1 cellular context compared by ENCODE assay signal in genomic region chr1:2212542-2213491, GRCh38.
A peak's percentile ranks its signal among the peaks of the same experiment; 100 is the strongest.
TF ChIP-seq lines count a peak whose summit lies in the region.

No MANE protein-coding gene starts in this region.

TF ChIP-seq in K562, 482 proteins besides CTCF, POLR2A, EP300 and RAD21 (continued from another document and continues in another):
- TF ChIP-seq ZBTB9 (CRISPR knock-in tag; IDR thresholded peaks at IDR 0.05) = peak; percentile 99
- TF ChIP-seq HSF4 (CRISPR knock-in tag; IDR thresholded peaks at IDR 0.05; ENCODE audit: borderline replicate concordance) = no peak
- TF ChIP-seq MEF2A (IDR thresholded peaks at IDR 0.05; ENCODE audit: control insufficient read depth, low read depth, low read length) = peak; percentile 57; the same call in 1 of the 2 replicates
- no peak for TF ChIP-seq ZNF175 (CRISPR knock-in tag; IDR thresholded peaks at IDR 0.05; ENCODE audit: low read depth)
- TF ChIP-seq E2F5 (CRISPR knock-in tag; IDR thresholded peaks at IDR 0.05) = no peak
- TF ChIP-seq LARP7 (IDR thresholded peaks at IDR 0.05) = no peak
- TF ChIP-seq FOXJ3 (CRISPR knock-in tag; IDR thresholded peaks at IDR 0.05) = peak; percentile 79
- no peak for TF ChIP-seq NCOR1 (IDR thresholded peaks at IDR 0.05)
- peak; percentile 32; the same call in 1 of the 2 replicates for TF ChIP-seq ZBTB40 (IDR thresholded peaks at IDR 0.05)
- TF ChIP-seq ZBTB40 (CRISPR knock-in tag; IDR thresholded peaks at IDR 0.05) = no peak
- no peak for TF ChIP-seq EHMT2 (IDR thresholded peaks at IDR 0.05)
- no peak for TF ChIP-seq BRD9 (IDR thresholded peaks at IDR 0.05; ENCODE audit: low read depth, partially characterized antibody)
- no peak for TF ChIP-seq ZNF146 (CRISPR knock-in tag; IDR thresholded peaks at IDR 0.05; ENCODE audit: unreplicated experiment)
- TF ChIP-seq TFE3 (CRISPR knock-in tag; IDR thresholded peaks at IDR 0.05) = no peak
- TF ChIP-seq PBX2 (CRISPR knock-in tag; IDR thresholded peaks at IDR 0.05; ENCODE audit: low read depth) = no peak
- TF ChIP-seq PBX2 (tag; conservative IDR thresholded peaks at IDR 0.05; ENCODE audit: low read depth) = no peak
- TF ChIP-seq ZNF785 (CRISPR knock-in tag; IDR thresholded peaks at IDR 0.05) = no peak
- peak; percentile 82 for TF ChIP-seq ATF2 (CRISPR knock-in tag; IDR thresholded peaks at IDR 0.05)
- TF ChIP-seq HINFP (tag; conservative IDR thresholded peaks at IDR 0.05; ENCODE audit: low read depth) = no peak
- TF ChIP-seq TCF7 (IDR thresholded peaks at IDR 0.05; ENCODE audit: borderline replicate concordance) = no peak
- TF ChIP-seq ZNF717 (CRISPR knock-in tag; IDR thresholded peaks at IDR 0.05) = no peak
- no peak for TF ChIP-seq CSDE1 (IDR thresholded peaks at IDR 0.05)
- TF ChIP-seq GABPA (tag; conservative IDR thresholded peaks at IDR 0.05; ENCODE audit: low read depth) = peak; percentile 49
- no peak for TF ChIP-seq SREBF1 (IDR thresholded peaks at IDR 0.05; ENCODE audit: borderline replicate concordance, low read depth, low read length)
- peak; percentile 79 for TF ChIP-seq ZBTB2 (IDR thresholded peaks at IDR 0.05)
- no peak for TF ChIP-seq ZNF740 (CRISPR knock-in tag; IDR thresholded peaks at IDR 0.05)
- no peak for TF ChIP-seq ZNF740 (tag; IDR thresholded peaks at IDR 0.05)
- no peak for TF ChIP-seq TSC22D4 (tag; IDR thresholded peaks at IDR 0.05)
- no peak for TF ChIP-seq NFATC3 (IDR thresholded peaks at IDR 0.05)
- peak; percentile 68 for TF ChIP-seq KDM5B (IDR thresholded peaks at IDR 0.05; ENCODE audit: insufficient replicate concordance, low read depth, low read length)
- no peak for TF ChIP-seq SRSF3 (IDR thresholded peaks at IDR 0.05; ENCODE audit: insufficient read depth, low read length)
- no peak for TF ChIP-seq HBP1 (CRISPR knock-in tag; IDR thresholded peaks at IDR 0.05)
- TF ChIP-seq CREM (IDR thresholded peaks at IDR 0.05; ENCODE audit: low read depth) = peak; percentile 78
- peak; percentile 88 for TF ChIP-seq MTA3 (IDR thresholded peaks at IDR 0.05; ENCODE audit: borderline replicate concordance)
- TF ChIP-seq ZNF239 (CRISPR knock-in tag; IDR thresholded peaks at IDR 0.05) = peak; percentile 38; the same call in 1 of the 2 replicates
- no peak for TF ChIP-seq CBFB (CRISPR knock-in tag; IDR thresholded peaks at IDR 0.05)
